In genomic region chrX:44264936-44265335, GRCh38 we compare ENCODE assay signal across 18 cellular contexts.
"Had no signal": no experiment of that assay in that cellular context is flagged by ENCODE, and none has a peak within 500 bp of the region (broad histone marks: within the 10 kb centered on the region; RNA-seq: fewer than 3 reads in every experiment).

No MANE protein-coding gene starts in this region.

- H3K9me3 ChIP-seq: body of pancreas, heart left ventricle, prostate gland, upper lobe of left lung had no signal

- H3K4me2 ChIP-seq: neural progenitor cell had no signal

- H3K9ac ChIP-seq: neural progenitor cell had no signal

- H3K27ac ChIP-seq: body of pancreas, cardiac muscle cell, heart left ventricle, neural progenitor cell, prostate gland, upper lobe of left lung had no signal

- DNase-seq: activated CD4-positive, alpha-beta T cell treated with anti-CD3 and anti-CD28 coated beads, Interleukin-2, amount 50 U/mL, for 48 hours; activated effector memory CD4-positive, alpha-beta T cell treated with anti-CD3 and anti-CD28 coated beads, Interleukin-2, amount 50 U/mL, for 16 hours; activated T-cell treated with anti-CD3 and anti-CD28 coated beads for 4 hours; body of pancreas; effector CD4-positive, alpha-beta T cell; heart left ventricle; left colon; stimulated activated CD4-positive, alpha-beta T cell treated with anti-CD3 and anti-CD28 coated beads, Interleukin-2, amount 100 ng/mL, for 48 hours; stimulated activated CD8-positive, alpha-beta memory T cell treated with anti-CD3 and anti-CD28 coated beads, Interleukin-4, amount 100 ng/mL, for 48 hours; T1000; upper lobe of left lung had no signal

- H3K27me3 Mint-ChIP-seq: memory B cell had no signal

- H3K9me3 Mint-ChIP-seq: dendritic cell treated with granulocyte-macrophage colony-stimulating factor and Interleukin-4, amounts not matched to agents 40 ng/mL and 50 ng/mL, for 4 days; memory B cell; neural progenitor cell had no signal

- H3K4me3 ChIP-seq: body of pancreas, cardiac muscle cell, heart left ventricle, neural progenitor cell, prostate gland, upper lobe of left lung had no signal

- H3K36me3 Mint-ChIP-seq: memory B cell, neural progenitor cell, WTC11 had no signal

- H3K4me3 Mint-ChIP-seq: dendritic cell treated with granulocyte-macrophage colony-stimulating factor and Interleukin-4, amounts not matched to agents 40 ng/mL and 50 ng/mL, for 4 days; memory B cell; neural progenitor cell; WTC11 had no signal

- H3K27ac Mint-ChIP-seq: dendritic cell treated with granulocyte-macrophage colony-stimulating factor and Interleukin-4, amounts not matched to agents 40 ng/mL and 50 ng/mL, for 4 days; memory B cell; neural progenitor cell; WTC11 had no signal

- H3K36me3 ChIP-seq: cardiac muscle cell, heart left ventricle, neural progenitor cell, prostate gland, upper lobe of left lung had no signal

- H3K4me1 ChIP-seq: body of pancreas, heart left ventricle, neural progenitor cell, prostate gland, upper lobe of left lung had no signal

- H3K27me3 ChIP-seq: body of pancreas, cardiac muscle cell, neural progenitor cell, upper lobe of left lung had no signal

- ATAC-seq: body of pancreas, heart left ventricle, left colon, SK-N-SH treated with all-trans-retinoic acid at 6 μM for 48 hours, WTC11 had no signal
